1 cellular context compared by ENCODE assay signal in the genomic region with DNA sequence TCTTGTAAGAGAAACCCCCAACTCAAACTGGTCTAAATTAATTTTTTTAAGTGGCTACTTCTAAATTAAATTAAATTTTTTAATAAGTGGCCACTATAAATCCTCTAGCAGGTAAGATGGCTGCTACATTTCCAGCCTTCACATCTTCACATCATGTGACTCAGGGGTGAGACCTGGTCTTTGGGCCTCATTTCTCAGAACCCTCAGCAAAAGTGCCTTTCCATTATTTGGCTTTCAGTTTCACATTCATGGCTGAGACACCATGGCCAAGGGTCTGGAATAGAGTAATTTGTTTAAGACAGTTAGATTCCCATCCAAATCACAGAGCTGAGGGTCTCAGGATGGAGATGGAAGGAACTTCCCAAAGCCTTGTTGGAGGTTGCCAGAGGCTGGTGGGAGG.
TF ChIP-seq lines count a peak whose summit lies in the region.

No MANE protein-coding gene starts in this region.

TF ChIP-seq in K562, 482 proteins besides CTCF, POLR2A, EP300 and RAD21:
- TF ChIP-seq DDX20 (tag; IDR thresholded peaks at IDR 0.05; ENCODE audit: low read depth) (no peak), SREBF1 (IDR thresholded peaks at IDR 0.05; ENCODE audit: borderline replicate concordance, low read depth, low read length) (no peak), NFXL1 (CRISPR knock-in tag; IDR thresholded peaks at IDR 0.05) (no peak), TFE3 (CRISPR knock-in tag; IDR thresholded peaks at IDR 0.05) (peak; percentile 31; the same call in 1 of the 2 replicates), ZFP30 (CRISPR knock-in tag; IDR thresholded peaks at IDR 0.05; ENCODE audit: borderline replicate concordance) (no peak)
